Comparison of ENCODE assay signal across 1 cellular context in genomic region chr1:167926486-167926997, GRCh38.
TF ChIP-seq lines count a peak whose summit lies in the region.

No MANE protein-coding gene starts in this region.

TF ChIP-seq in K562, 482 proteins besides CTCF, POLR2A, EP300 and RAD21 (continued from another document and continues in another):
- TF ChIP-seq NR0B1 (IDR thresholded peaks at IDR 0.05; ENCODE audit: partially characterized antibody) = no peak
- no peak for TF ChIP-seq CHD4 (IDR thresholded peaks at IDR 0.05; ENCODE audit: insufficient read depth, insufficient replicate concordance, low read depth, low read length, poor library complexity, severe bottlenecking)
- no peak for TF ChIP-seq HDAC8 (tag; IDR thresholded peaks at IDR 0.05)
- TF ChIP-seq MXI1 (IDR thresholded peaks at IDR 0.05; ENCODE audit: low read depth, low read length) = no peak
- TF ChIP-seq THRB (CRISPR knock-in tag; conservative IDR thresholded peaks at IDR 0.05) = no peak
- TF ChIP-seq ZKSCAN8 (CRISPR knock-in tag; IDR thresholded peaks at IDR 0.05) = no peak
- no peak for TF ChIP-seq ATF2 (CRISPR knock-in tag; IDR thresholded peaks at IDR 0.05)
- TF ChIP-seq THAP12 (CRISPR knock-in tag; IDR thresholded peaks at IDR 0.05) = no peak
- no peak for TF ChIP-seq ZNF766 (CRISPR knock-in tag; conservative IDR thresholded peaks at IDR 0.05)
- TF ChIP-seq SMAD2 (IDR thresholded peaks at IDR 0.05; ENCODE audit: low read depth, low read length) = no peak
- 0 out of 2 replicates have a peak, but pooled peaks have one; percentile 13 for TF ChIP-seq CEBPB (tag; IDR thresholded peaks at IDR 0.05)
- TF ChIP-seq ARID3A (IDR thresholded peaks at IDR 0.05; ENCODE audit: borderline replicate concordance, low read depth, low read length) = peak; percentile 76; the same call in 1 of the 2 replicates
- TF ChIP-seq NCOA6 (IDR thresholded peaks at IDR 0.05) = no peak
- no peak; a peak in 1 of 4 replicates for TF ChIP-seq BCLAF1 (IDR thresholded peaks at IDR 0.05; ENCODE audit: borderline replicate concordance in 1 of 2, control insufficient read depth in 1 of 2, low read depth in 2 of 2, low read length in 1 of 2)
- no peak for TF ChIP-seq ZFP36 (IDR thresholded peaks at IDR 0.05; ENCODE audit: low read depth, low read length, partially characterized antibody)
- no peak for TF ChIP-seq HNRNPH1 (optimal IDR thresholded peaks at IDR 0.05; ENCODE audit: low read depth, low read length)
- TF ChIP-seq PYGO2 (tag; IDR thresholded peaks at IDR 0.05) = no peak
- no peak for TF ChIP-seq ZBTB5 (IDR thresholded peaks at IDR 0.05)
- TF ChIP-seq PBX2 (CRISPR knock-in tag; IDR thresholded peaks at IDR 0.05; ENCODE audit: low read depth) = no peak
- no peak for TF ChIP-seq PBX2 (tag; conservative IDR thresholded peaks at IDR 0.05; ENCODE audit: low read depth)
- no peak for TF ChIP-seq PKNOX1 (IDR thresholded peaks at IDR 0.05)
- TF ChIP-seq ZNF785 (CRISPR knock-in tag; IDR thresholded peaks at IDR 0.05) = no peak
- no peak for TF ChIP-seq SETDB1 (IDR thresholded peaks at IDR 0.05; ENCODE audit: low read length)
- TF ChIP-seq NKRF (IDR thresholded peaks at IDR 0.05; ENCODE audit: borderline replicate concordance) = no peak
- no peak for TF ChIP-seq FIP1L1 (IDR thresholded peaks at IDR 0.05; ENCODE audit: low read depth, low read length, poor library complexity, severe bottlenecking)
- TF ChIP-seq ZNF253 (CRISPR knock-in tag; conservative IDR thresholded peaks at IDR 0.05) = no peak
- no peak for TF ChIP-seq ZNF589 (CRISPR knock-in tag; IDR thresholded peaks at IDR 0.05; ENCODE audit: low read depth)
- no peak for TF ChIP-seq HDAC6 (IDR thresholded peaks at IDR 0.05; ENCODE audit: low read depth, low read length)
